Comparison of ENCODE assay signal across 8 cellular contexts in the genomic region with DNA sequence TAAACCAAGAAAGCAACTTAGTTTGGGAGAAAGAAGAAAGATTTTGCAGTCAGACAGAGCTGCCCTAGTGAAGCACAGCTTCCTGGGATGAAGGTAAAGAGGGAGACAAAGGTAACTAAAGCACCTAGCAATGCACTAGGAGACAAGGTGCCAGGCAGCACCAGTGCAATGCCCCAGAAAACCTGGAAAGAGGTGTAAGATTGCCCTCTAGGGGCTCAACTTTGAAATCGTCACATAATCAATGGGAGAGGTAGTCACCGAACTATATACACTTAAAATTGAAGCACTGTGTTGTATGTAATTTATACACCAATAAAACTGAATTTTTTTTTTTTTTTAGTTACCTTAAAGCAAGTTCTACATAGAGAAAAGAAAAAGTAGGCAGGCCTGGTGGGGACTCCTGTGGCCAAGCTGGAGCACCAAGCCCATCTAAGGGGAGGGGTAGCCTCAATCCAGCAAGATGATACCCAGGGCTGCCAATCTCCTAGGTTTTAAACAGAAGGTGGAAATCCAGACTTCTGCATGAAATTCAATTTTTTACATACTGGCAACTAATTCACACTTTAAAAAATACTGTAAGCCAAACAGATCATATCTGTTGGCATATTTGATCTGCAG. TPM values are rescaled to one million over a fixed set of nuclear protein-coding genes. Genes with fewer than 3 reads are reported as not detected.
DNase-seq lines count a peak whose midpoint lies in the region; ATAC-seq and TF ChIP-seq lines count a peak whose summit lies in the region.

No MANE protein-coding gene starts in this region.

- H3K27ac ChIP-seq in Karpas-422 (ENCODE audit: low read length) = no peak overlapping the region
- H3K27ac ChIP-seq in tibial nerve = peak overlapping the region in 3 of 4 donors; percentile 19 to 71 (median 31)

- no peaks in the 10 kb centered on the region for H3K4me1 ChIP-seq in Karpas-422 (ENCODE audit: low read length)
- H3K4me1 ChIP-seq in tibial nerve = peaks cover 0 to 15% (median 2%) of the 10 kb centered on the region in 4 donors

- H3K36me3 ChIP-seq in Karpas-422 (ENCODE audit: insufficient read depth, low read length) = peaks cover 57% of the 10 kb centered on the region; the same call in 1 of the 2 replicates
- H3K36me3 ChIP-seq in tibial nerve = peaks cover 0 to 95% (median 12%) of the 10 kb centered on the region in 3 donors

- H3K4me2 ChIP-seq in Karpas-422 (ENCODE audit: low read depth, low read length, poor library complexity, severe bottlenecking) = no peak overlapping the region

- TF ChIP-seq CTCF in tibial nerve (IDR thresholded peaks at IDR 0.05) = peak in 1 of 5 experiments; percentile 12

- no peaks in the 10 kb centered on the region for H3K79me2 ChIP-seq in Karpas-422 (ENCODE audit: low read length)

- DNase-seq in ELR (ENCODE audit: low read depth) (peak; percentile 47), Karpas-422 (peak; percentile 73), SK-MEL-5 (ENCODE audit: low read depth, low spot score) (peak; percentile 54), glomerular visceral epithelial cell (ENCODE audit: extremely low spot score) (peak; percentile 30), tibial nerve (ENCODE audit: low spot score in 2 of 2) (no peak), NCI-H1930 (lab: John Stamatoyannopoulos, UW) (no peak)
- no peak for DNase-seq in activated CD4-positive, alpha-beta T cell treated with anti-CD3 and anti-CD28 coated beads, Interleukin-2, amount 50 U/mL, for 4 hours

- H3K9ac ChIP-seq in Karpas-422 (ENCODE audit: low read length) = no peak overlapping the region

- ATAC-seq in GM21576 (IDR thresholded peaks at IDR 0.05; ENCODE audit: unreplicated experiment) = no peak

- WGBS in tibial nerve, 2 donors = 74 to 80% methylated on average over 2 of the region's 2 CpGs

- no peaks in the 10 kb centered on the region for H3K9me2 ChIP-seq in Karpas-422 (replicated peaks; ENCODE audit: insufficient read depth, low read length)

- no peaks in the 10 kb centered on the region for H4K20me1 ChIP-seq in Karpas-422 (ENCODE audit: insufficient read depth, low read depth, low read length)

- TF ChIP-seq EP300 in tibial nerve (IDR thresholded peaks at IDR 0.05) = no peak

- H3K9me3 ChIP-seq in Karpas-422 (ENCODE audit: low read length) = no peaks in the 10 kb centered on the region
- H3K9me3 ChIP-seq in tibial nerve = no peaks in the 10 kb centered on the region

- in situ Hi-C loops in SK-MEL-5 (cut with HindIII; ENCODE audit: low pct_unique_long_range_greater_than_20kb, low sequenced_read_pairs) = no loop called here

- no peak overlapping the region for H3K4me3 ChIP-seq in Karpas-422 (ENCODE audit: low read length)
- no peak overlapping the region for H3K4me3 ChIP-seq in tibial nerve

- H2AFZ ChIP-seq in Karpas-422 (ENCODE audit: low read length) = no peak overlapping the region

- H3K27me3 ChIP-seq in Karpas-422 (ENCODE audit: low read length) = no peaks in the 10 kb centered on the region
- H3K27me3 ChIP-seq in tibial nerve = no peaks in the 10 kb centered on the region

- no peak for TF ChIP-seq POLR2A in tibial nerve (IDR thresholded peaks at IDR 0.05)

RNA-seq across cellular contexts. Expression of gene CDK5RAP2, which starts 48.2 kb away (rescaled TPM):
- 48.4 and 68.8 TPM in 2 replicates for total RNA-seq in Karpas-422 (2014; rRNA removed; shearing (Covaris generic); ENCODE audit: low replicate concordance)
- total RNA-seq in SK-MEL-5 (2014; rRNA removed; shearing (Covaris generic)) = 114 and 139 TPM in 2 replicates
- polyA plus RNA-seq in SK-MEL-5 (2015; cell fraction: cytosol; rRNA removed) = 77.0 and 127 TPM in 2 replicates
- 315 and 410 TPM in 2 replicates for polyA plus RNA-seq in SK-MEL-5 (2015; cell fraction: nucleus; rRNA removed)
- total RNA-seq in tibial nerve = 100 to 1,000 TPM in 1 of 4 donors, 10 to 100 TPM in 3; 48.1 to 127 (median 76.7) TPM

Comparison
In these comparisons a context has a peak if more than half of its experiments do, and no peak if none do; other contexts are left out.
1. DNase-seq: peak in ELR (single experiment), Karpas-422 (single experiment), SK-MEL-5 (single experiment) and glomerular visceral epithelial cell (single experiment); none in tibial nerve (0 of 2), NCI-H1930 (0 of 2) and activated CD4-positive, alpha-beta T cell treated with anti-CD3 and anti-CD28 coated beads, Interleukin-2, amount 50 U/mL, for 4 hours (0 of 2).